In the genomic region with DNA sequence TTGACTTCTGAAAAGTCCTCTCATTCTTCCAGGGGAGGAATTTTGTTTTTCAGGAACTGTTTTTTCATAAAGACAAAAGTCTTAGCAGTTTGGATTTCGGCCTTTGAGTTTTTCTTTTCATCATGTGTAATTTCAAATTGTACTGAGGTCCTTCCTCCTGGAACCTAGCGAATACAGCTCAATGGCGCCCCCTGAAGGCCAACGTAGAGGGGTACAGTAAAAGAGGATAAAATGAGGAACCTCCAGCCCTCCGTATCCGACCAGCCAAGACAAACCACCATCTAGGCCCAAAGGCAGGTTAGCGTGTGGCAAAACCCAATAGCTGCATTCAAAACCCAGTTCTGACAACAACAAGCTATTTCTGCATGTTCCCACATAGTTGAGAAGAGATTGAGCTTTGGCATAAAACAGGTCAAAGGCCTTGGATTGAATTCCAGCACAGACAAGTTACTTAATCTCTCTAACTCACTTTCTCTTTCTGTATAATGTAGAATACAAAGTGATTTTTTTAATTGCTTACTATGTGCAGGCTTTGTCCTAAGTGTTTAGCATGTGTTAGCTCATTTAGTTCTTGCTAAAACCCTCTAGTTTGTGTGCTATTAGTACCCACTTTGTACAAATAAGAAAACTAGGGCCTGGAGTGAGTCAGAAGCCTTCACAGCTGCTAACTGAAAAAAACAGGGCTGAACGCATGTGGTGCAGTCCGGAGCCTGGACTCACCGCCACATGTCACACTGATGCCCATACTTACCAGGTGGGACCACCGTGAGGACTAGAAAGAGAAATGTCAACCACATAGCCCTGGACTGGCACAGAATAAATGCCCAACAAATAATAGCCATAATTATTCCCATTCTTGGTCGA, we compare ENCODE assay signal across 8 cellular contexts. TPM values are rescaled to one million over a fixed set of nuclear protein-coding genes. Genes with fewer than 3 reads are reported as not detected.
A peak's percentile ranks its signal among the peaks of the same experiment; 100 is the strongest.
DNase-seq lines count a peak whose midpoint lies in the region; ATAC-seq and TF ChIP-seq lines count a peak whose summit lies in the region.

No MANE protein-coding gene starts in this region.

- H3K4me1 ChIP-seq in smooth muscle cell (ENCODE audit: low read depth) = no peaks in the 10 kb centered on the region

- H2AFZ ChIP-seq in smooth muscle cell (ENCODE audit: low read depth) = peak overlapping the region; percentile 4

- H3K9ac ChIP-seq in smooth muscle cell (ENCODE audit: low read depth) = no peak overlapping the region

- 28% methylated on average over 12 of the region's 12 CpGs for WGBS in smooth muscle cell (ENCODE audit: low lambda C conversion rate)

- no peak overlapping the region for H3K27ac ChIP-seq in smooth muscle cell (ENCODE audit: low read depth)

- no peaks in the 10 kb centered on the region for H3K27me3 ChIP-seq in smooth muscle cell (ENCODE audit: low read depth)

- H3K36me3 ChIP-seq in smooth muscle cell (ENCODE audit: low read depth) = no peaks in the 10 kb centered on the region

- no peaks in the 10 kb centered on the region for H3F3A ChIP-seq in smooth muscle cell (ENCODE audit: low read depth)

- DNase-seq in GM12865 (ENCODE audit: low read depth) (peak; percentile 95), NCI-H1105 (lab: John Stamatoyannopoulos, UW) (peak; percentile 83), T-helper 9 cell (peak; percentile 95), astrocyte of the cerebellum (ENCODE audit: low read depth) (peak; percentile 76), hypothalamus (lab: John Stamatoyannopoulos, UW) (peak in 48 of 51 donors; percentile 4 to 87 (median 56)), smooth muscle cell (lab: John Stamatoyannopoulos, UW; ENCODE audit: unreplicated experiment) (peak; percentile 57), OCI-M2 (lab: John Stamatoyannopoulos, UW; ENCODE audit: unreplicated experiment) (no peak)

- no peak overlapping the region for H3K4me2 ChIP-seq in smooth muscle cell

- TF ChIP-seq CTCF in GM12865 (IDR thresholded peaks at IDR 0.05; ENCODE audit: insufficient read depth, low read depth, low read length, missing control alignments) (peak; percentile 83), astrocyte of the cerebellum (IDR thresholded peaks at IDR 0.05; ENCODE audit: low read depth, low read length, missing control alignments) (peak; percentile 81), smooth muscle cell (IDR thresholded peaks at IDR 0.05; ENCODE audit: borderline replicate concordance, insufficient read depth, poor library complexity, severe bottlenecking) (peak; percentile 93)

- peak overlapping the region; percentile 10; the same call in 1 of the 2 replicates for H3K4me3 ChIP-seq in GM12865 (ENCODE audit: low read depth, low read length)
- no peak overlapping the region for H3K4me3 ChIP-seq in astrocyte of the cerebellum (ENCODE audit: low read depth, low read length)
- no peak overlapping the region for H3K4me3 ChIP-seq in smooth muscle cell

- H3K79me2 ChIP-seq in smooth muscle cell (ENCODE audit: low read depth) = no peaks in the 10 kb centered on the region

- no peaks in the 10 kb centered on the region for H3K9me3 ChIP-seq in smooth muscle cell (replicated peaks; ENCODE audit: low read depth)

- peak; percentile 37 for ATAC-seq in HG02588 (IDR thresholded peaks at IDR 0.05; ENCODE audit: unreplicated experiment)

- no peaks in the 10 kb centered on the region for H4K20me1 ChIP-seq in smooth muscle cell (ENCODE audit: low read depth)

- in situ Hi-C loops in astrocyte of the cerebellum (cut with HindIII; ENCODE audit: low sequenced_read_pairs) = loop anchor here (5.0 to 25.0 kb wide), 4 partner anchors 97 to 593 kb away; no protein-coding TSS in a partner anchor

RNA-seq across cellular contexts. Expression of a gene that starts 43.2 kb away (rescaled TPM):
- total RNA-seq in smooth muscle cell = 22.8 and 25.9 TPM in 2 replicates
- 4.1 and 7.4 TPM in 2 replicates for polyA plus RNA-seq in smooth muscle cell
